ENCODE assay signal across 9 cellular contexts in genomic region chrX:107537815-107538214, GRCh38.
DNase-seq lines count a peak whose midpoint lies in the region; ATAC-seq and TF ChIP-seq lines count a peak whose summit lies in the region.
"Had no signal": no experiment of that assay in that cellular context is flagged by ENCODE, and none has a peak within 500 bp of the region (broad histone marks: within the 10 kb centered on the region; RNA-seq: fewer than 3 reads in every experiment).

No MANE protein-coding gene starts in this region.

- in situ Hi-C loops in ACHN (cut with HindIII; ENCODE audit: low pct_ligation_motif_present, low pct_unique_long_range_greater_than_20kb, low sequenced_read_pairs): loop anchor here (25.0 kb wide), 1 partner anchor 99 kb away; the partner anchor contains the start of gene PRPS1

- DNase-seq in ACHN (peak; percentile 44), NCI-H2107 treated with DMSO at 0.1 percent for 48 hours (lab: John Stamatoyannopoulos, UW; ENCODE audit: unreplicated experiment) (peak; percentile 3), glutamatergic neuron (no peak)
- peak; percentile 6 for DNase-seq in activated T-cell treated with anti-CD3 and anti-CD28 coated beads, Interleukin-2, amount 50 U/mL, for 4 hours
- peak; percentile 16 to 21 for DNase-seq in stimulated activated CD8-positive, alpha-beta memory T cell treated with anti-CD3 and anti-CD28 coated beads, Interleukin-15, amount 100 ng/mL, for 48 hours (ENCODE audit: low read depth in 2 of 2)

- TF ChIP-seq POLR2A in GM18505 (IDR thresholded peaks at IDR 0.05; ENCODE audit: borderline replicate concordance, extremely low read depth, insufficient read depth, insufficient read length): no peak

- TF ChIP-seq CTCF in glutamatergic neuron (IDR thresholded peaks at IDR 0.05; ENCODE audit: partially characterized antibody, unreplicated experiment): peak; percentile 21

- no peaks in the 10 kb centered on the region for H3K9me3 Mint-ChIP-seq in activated T-cell treated with anti-CD3 and anti-CD28 coated beads, Interleukin-2, amount 50 U/mL, for 4 hours
- H3K9me3 Mint-ChIP-seq in glutamatergic neuron (ENCODE audit: unreplicated experiment): peaks cover 2% of the 10 kb centered on the region
- H3K9me3 Mint-ChIP-seq: central memory CD8-positive, alpha-beta T cell had no signal

- peaks cover 6% of the 10 kb centered on the region for H3K27me3 Mint-ChIP-seq in activated T-cell treated with anti-CD3 and anti-CD28 coated beads, Interleukin-2, amount 50 U/mL, for 4 hours (ENCODE audit: low read depth)
- H3K27me3 Mint-ChIP-seq in glutamatergic neuron (ENCODE audit: unreplicated experiment): peaks cover 3% of the 10 kb centered on the region
- H3K27me3 Mint-ChIP-seq: central memory CD8-positive, alpha-beta T cell had no signal

- H3K4me1 Mint-ChIP-seq in activated T-cell treated with anti-CD3 and anti-CD28 coated beads, Interleukin-2, amount 50 U/mL, for 4 hours (ENCODE audit: low read depth): no peaks in the 10 kb centered on the region
- H3K4me1 Mint-ChIP-seq in glutamatergic neuron (ENCODE audit: low read depth, unreplicated experiment): peaks cover 10% of the 10 kb centered on the region
- H3K4me1 Mint-ChIP-seq: central memory CD8-positive, alpha-beta T cell had no signal

- H3K4me3 Mint-ChIP-seq in activated T-cell treated with anti-CD3 and anti-CD28 coated beads, Interleukin-2, amount 50 U/mL, for 4 hours: no peak overlapping the region
- H3K4me3 Mint-ChIP-seq in glutamatergic neuron (ENCODE audit: unreplicated experiment): no peak overlapping the region
- H3K4me3 Mint-ChIP-seq: central memory CD8-positive, alpha-beta T cell had no signal

- ATAC-seq in GM18505 (IDR thresholded peaks at IDR 0.05; ENCODE audit: unreplicated experiment) (peak; percentile 51), HG03378 (IDR thresholded peaks at IDR 0.05; ENCODE audit: unreplicated experiment) (no peak), GM18517 (IDR thresholded peaks at IDR 0.05; ENCODE audit: unreplicated experiment) (no peak)
- ATAC-seq in activated T-cell treated with anti-CD3 and anti-CD28 coated beads, Interleukin-2, amount 50 U/mL, for 4 hours: peak in 1 of 2 donors; percentile 41

- H3K27ac Mint-ChIP-seq in glutamatergic neuron (ENCODE audit: unreplicated experiment): no peak overlapping the region

- H3K36me3 Mint-ChIP-seq in activated T-cell treated with anti-CD3 and anti-CD28 coated beads, Interleukin-2, amount 50 U/mL, for 4 hours (ENCODE audit: insufficient read depth): no peaks in the 10 kb centered on the region
- H3K36me3 Mint-ChIP-seq in glutamatergic neuron (ENCODE audit: unreplicated experiment): peaks cover 5% of the 10 kb centered on the region
